ENCODE assay signal across 8 cellular contexts in the genomic region with DNA sequence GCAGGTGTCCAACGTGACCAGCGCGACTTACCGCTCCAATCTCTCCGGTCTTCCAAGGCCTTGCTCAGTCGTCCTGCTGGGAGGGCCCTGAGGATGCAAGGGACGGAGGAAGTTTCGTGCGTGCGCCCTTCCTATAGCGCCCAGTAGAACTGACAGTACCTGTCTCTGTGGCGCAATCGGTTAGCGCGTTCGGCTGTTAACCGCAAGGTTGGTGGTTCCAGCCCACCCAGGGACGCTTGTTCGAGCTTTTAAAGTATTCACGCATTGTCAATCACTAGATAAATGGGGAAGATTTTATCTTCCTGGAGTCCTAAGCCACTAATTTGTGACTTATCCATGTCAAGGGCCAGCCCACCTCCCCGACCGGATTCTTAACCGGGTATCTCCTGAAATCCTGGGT.
DNase-seq lines count a peak whose midpoint lies in the region; ATAC-seq, FAIRE-seq and TF ChIP-seq lines count a peak whose summit lies in the region.
"Not testable (repeated sequence)": the region's sequence is repeated elsewhere in the genome, so short reads cannot be mapped to it uniquely, and the experiment has no call there.

No MANE protein-coding gene starts in this region.

- peak overlapping the region; percentile 35; the same call in 2 of the 3 replicates for H3K4me3 ChIP-seq in A549
- H3K4me3 ChIP-seq in body of pancreas, result peak overlapping the region in 1 of 2 donors; percentile 10

- TF ChIP-seq EP300 in A549 (IDR thresholded peaks at IDR 0.05), result not testable (repeated sequence)

- H3K4me1 ChIP-seq in A549, body of pancreas: not testable (repeated sequence)

- H3K4me3 Mint-ChIP-seq in glutamatergic neuron (ENCODE audit: unreplicated experiment), result peak overlapping the region; percentile 84
- peak overlapping the region; percentile 77 to 93 (median 90) for H3K4me3 Mint-ChIP-seq in naive B cell

- not testable (repeated sequence) for H3K27me3 Mint-ChIP-seq in glutamatergic neuron (ENCODE audit: unreplicated experiment); naive B cell

- not testable (repeated sequence) for TF ChIP-seq CTCF in A549 (IDR thresholded peaks at IDR 0.05); body of pancreas (IDR thresholded peaks at IDR 0.05); glutamatergic neuron (IDR thresholded peaks at IDR 0.05; ENCODE audit: partially characterized antibody, unreplicated experiment)

- not testable (repeated sequence) for H3K9me3 ChIP-seq in A549, body of pancreas

- peak overlapping the region; percentile 73 for H3K27ac Mint-ChIP-seq in glutamatergic neuron (ENCODE audit: unreplicated experiment)
- peak overlapping the region in 5 of 6 donors; percentile 87 to 94 (median 91) for H3K27ac Mint-ChIP-seq in naive B cell

- DNase-seq in A549 (ENCODE audit: low read depth in 1 of 2, low spot score in 1 of 2) (peak in 1 of 2 experiments; percentile 89), NCI-H774 (lab: John Stamatoyannopoulos, UW) (peak; percentile 62), body of pancreas (peak; percentile 29 to 57 (median 44)), glutamatergic neuron (peak; percentile 48), naive B cell (peak; percentile 40)
- DNase-seq in HEK293T (ENCODE audit: extremely low spot score), result not testable (repeated sequence)
- peak; percentile 31 to 64 for DNase-seq in activated CD4-positive, alpha-beta T cell treated with anti-CD3 and anti-CD28 coated beads, Interleukin-2, amount 50 U/mL, for 24 hours (ENCODE audit: low read depth in 1 of 2, low spot score in 1 of 2)
- DNase-seq in stimulated activated CD4-positive, alpha-beta T cell treated with anti-CD3 and anti-CD28 coated beads, Interleukin-2, amount 100 ng/mL, for 24 hours, result peak; percentile 53 to 68

- peak overlapping the region; percentile 67 for H3K4me2 ChIP-seq in A549

- H3K4me1 Mint-ChIP-seq in glutamatergic neuron (ENCODE audit: low read depth, unreplicated experiment); naive B cell: not testable (repeated sequence)

- H3K9me3 Mint-ChIP-seq in glutamatergic neuron (ENCODE audit: unreplicated experiment); naive B cell: not testable (repeated sequence)

- not testable (repeated sequence) for H3K27me3 ChIP-seq in body of pancreas

- CTCF ChIA-PET in A549 (lab: Yijun Ruan, JAX); HEK293T (lab: Yijun Ruan, JAX): not testable (repeated sequence)

- H3K36me3 Mint-ChIP-seq in glutamatergic neuron (ENCODE audit: unreplicated experiment); naive B cell: not testable (repeated sequence)

- not testable (repeated sequence) for TF ChIP-seq RAD21 in A549 (conservative IDR thresholded peaks at IDR 0.05 in 1 of 2, IDR thresholded peaks at IDR 0.05 in 1 of 2)

- intact Hi-C loops in body of pancreas (cut with DNase I), result not testable (repeated sequence)

- POLR2A ChIA-PET in A549 (lab: Yijun Ruan, JAX); HEK293T (lab: Yijun Ruan, JAX): not testable (repeated sequence)

- not testable (repeated sequence) for TF ChIP-seq POLR2A in A549 (IDR thresholded peaks at IDR 0.05; ENCODE audit: low read length)
- peak in 2 of 3 donors; percentile 26 to 28 for TF ChIP-seq POLR2A in body of pancreas (IDR thresholded peaks at IDR 0.05)

- 2% methylated on average over 8 of the region's 23 CpGs for WGBS in A549 (ENCODE audit: missing lambda C conversion rate)
- WGBS in body of pancreas, 2 donors, result 0% methylated on average over 7 to 18 of the region's 23 CpGs

- FAIRE-seq in A549 (lab: Jason Lieb, UNC), result not testable (repeated sequence)

- ATAC-seq in A549, result peak in 1 of 2 experiments; percentile 98; a peak in 3 of 6 replicates
- not testable (repeated sequence) for ATAC-seq in body of pancreas; naive B cell (ENCODE audit: low read depth in 2 of 2)

- H3K27ac ChIP-seq in A549 (peak overlapping the region; percentile 53 to 78; a peak in 3 of 6 replicates), body of pancreas (peak overlapping the region in 3 of 4 donors; percentile 54 to 78 (median 62))

- not testable (repeated sequence) for H3K36me3 ChIP-seq in body of pancreas (replicated peaks in 1 of 2; ENCODE audit: insufficient read depth in 1 of 2, low read depth in 2 of 2)

TF ChIP-seq in A549, 52 proteins besides CTCF, POLR2A, EP300 and RAD21:
- 0 out of 4 replicates have a peak, but pooled peaks have one; percentile 11 to 35 for TF ChIP-seq CEBPB (IDR thresholded peaks at IDR 0.05)
- TF ChIP-seq SREBF2 (IDR thresholded peaks at IDR 0.05), result peak; percentile 64

TF ChIP-seq in HEK293T, 16 proteins besides CTCF, POLR2A, EP300 and RAD21:
- TF ChIP-seq, protein P1, sequence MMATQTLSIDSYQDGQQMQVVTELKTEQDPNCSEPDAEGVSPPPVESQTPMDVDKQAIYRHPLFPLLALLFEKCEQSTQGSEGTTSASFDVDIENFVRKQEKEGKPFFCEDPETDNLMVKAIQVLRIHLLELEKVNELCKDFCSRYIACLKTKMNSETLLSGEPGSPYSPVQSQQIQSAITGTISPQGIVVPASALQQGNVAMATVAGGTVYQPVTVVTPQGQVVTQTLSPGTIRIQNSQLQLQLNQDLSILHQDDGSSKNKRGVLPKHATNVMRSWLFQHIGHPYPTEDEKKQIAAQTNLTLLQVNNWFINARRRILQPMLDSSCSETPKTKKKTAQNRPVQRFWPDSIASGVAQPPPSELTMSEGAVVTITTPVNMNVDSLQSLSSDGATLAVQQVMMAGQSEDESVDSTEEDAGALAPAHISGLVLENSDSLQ (IDR thresholded peaks at IDR 0.05), result peak; percentile 74
TF ChIP-seq in HEK293T: peak in this region for 1; not testable (repeated sequence) for 15.
